Comparison of ENCODE assay signal across 30 cellular contexts in genomic region chr15:59309405-59309804, GRCh38.
"Had no signal": no experiment of that assay in that cellular context is flagged by ENCODE, and none has a peak within 500 bp of the region (broad histone marks: within the 10 kb centered on the region; RNA-seq: fewer than 3 reads in every experiment).

No MANE protein-coding gene starts in this region.

- H3K4me3 Mint-ChIP-seq: activated CD4-positive, alpha-beta memory T cell treated with anti-CD3 and anti-CD28 coated beads, Interleukin-2, amount 10 ng/mL, durations not matched to agents 7 days and 5 days; activated CD4-positive, alpha-beta T cell treated with anti-CD3 and anti-CD28 coated beads for 36 hours; activated naive CD4-positive, alpha-beta T cell treated with anti-CD3 and anti-CD28 coated beads for 36 hours; activated naive CD8-positive, alpha-beta T cell; activated T-helper 17 cell treated with anti-CD3 and anti-CD28 coated beads, Interleukin-2, amount 50 U/mL, for 72 hours; brain; central memory CD8-positive, alpha-beta T cell; T-cell had no signal

- H3K9me3 ChIP-seq: MG63 had no signal

- H3K4me1 Mint-ChIP-seq: activated CD4-positive, alpha-beta T cell treated with anti-CD3 and anti-CD28 coated beads for 36 hours; activated T-helper 17 cell treated with anti-CD3 and anti-CD28 coated beads, Interleukin-2, amount 50 U/mL, for 72 hours; central memory CD8-positive, alpha-beta T cell; T-cell had no signal

- ATAC-seq: activated CD4-positive, alpha-beta T cell treated with anti-CD3 and anti-CD28 coated beads for 36 hours; activated T-helper 17 cell treated with anti-CD3 and anti-CD28 coated beads, Interleukin-2, amount 50 U/mL, for 72 hours; T-cell had no signal

- H3K27me3 ChIP-seq: MG63 had no signal

- H3K36me3 ChIP-seq: MG63 had no signal

- H3K27ac ChIP-seq: KMS-11 had no signal

- H3K9ac ChIP-seq: KMS-11 had no signal

- H3K27me3 Mint-ChIP-seq: activated CD4-positive, alpha-beta T cell treated with anti-CD3 and anti-CD28 coated beads for 36 hours; activated T-helper 17 cell treated with anti-CD3 and anti-CD28 coated beads, Interleukin-2, amount 50 U/mL, for 72 hours; brain had no signal

- H3K4me3 ChIP-seq: MG63 had no signal

- H3K36me3 Mint-ChIP-seq: activated naive CD8-positive, alpha-beta T cell; brain; T-cell had no signal

- H3K27ac Mint-ChIP-seq: activated CD4-positive, alpha-beta memory T cell treated with anti-CD3 and anti-CD28 coated beads, Interleukin-2, amount 10 ng/mL, durations not matched to agents 7 days and 5 days; activated CD4-positive, alpha-beta T cell treated with anti-CD3 and anti-CD28 coated beads for 36 hours; activated naive CD4-positive, alpha-beta T cell treated with anti-CD3 and anti-CD28 coated beads for 36 hours; activated naive CD8-positive, alpha-beta T cell; activated T-helper 17 cell treated with anti-CD3 and anti-CD28 coated beads, Interleukin-2, amount 50 U/mL, for 72 hours; brain; T-cell had no signal

- DNase-seq: activated CD4-positive, alpha-beta memory T cell treated with anti-CD3 and anti-CD28 coated beads, Interleukin-2, amount 10 ng/mL, durations not matched to agents 7 days and 5 days; activated CD4-positive, alpha-beta T cell treated with anti-CD3 and anti-CD28 coated beads for 36 hours; activated CD4-positive, alpha-beta T cell treated with anti-CD3 and anti-CD28 coated beads, Interleukin-2, amount 50 U/mL, for 1 hour; activated gamma-delta T cell; activated naive CD4-positive, alpha-beta T cell treated with anti-CD3 and anti-CD28 coated beads for 36 hours; activated T-cell treated with anti-CD3 and anti-CD28 coated beads for 4 hours; activated T-cell treated with anti-CD3 and anti-CD28 coated beads, Interleukin-2, amount 50 U/mL, for 48 hours; amygdala; MG63; NCI-H1105; NCI-H1436; NCI-H1694 treated with DMSO at 0.1 percent for 48 hours; NCI-H2029 treated with DMSO at 0.1 percent for 48 hours; NCI-H345; NCI-H510A; NCI-H526 treated with DMSO at 0.1 percent for 48 hours; NK-92 treated with Interleukin-12 subunit alpha and Interleukin-12 subunit beta, amount 100 ng/mL, for 24 hours; OCI-M1; SIG-M5; T-cell; T-helper 2 cell; T1000 had no signal

- H3K9me3 Mint-ChIP-seq: activated CD4-positive, alpha-beta memory T cell treated with anti-CD3 and anti-CD28 coated beads, Interleukin-2, amount 10 ng/mL, durations not matched to agents 7 days and 5 days; activated naive CD4-positive, alpha-beta T cell treated with anti-CD3 and anti-CD28 coated beads for 36 hours; activated T-helper 17 cell treated with anti-CD3 and anti-CD28 coated beads, Interleukin-2, amount 50 U/mL, for 72 hours; brain; central memory CD8-positive, alpha-beta T cell; T-cell had no signal

- FAIRE-seq: astrocyte, RCC 7860, TTC549 had no signal
